ENCODE assay signal across 1 cellular context in the genomic region with DNA sequence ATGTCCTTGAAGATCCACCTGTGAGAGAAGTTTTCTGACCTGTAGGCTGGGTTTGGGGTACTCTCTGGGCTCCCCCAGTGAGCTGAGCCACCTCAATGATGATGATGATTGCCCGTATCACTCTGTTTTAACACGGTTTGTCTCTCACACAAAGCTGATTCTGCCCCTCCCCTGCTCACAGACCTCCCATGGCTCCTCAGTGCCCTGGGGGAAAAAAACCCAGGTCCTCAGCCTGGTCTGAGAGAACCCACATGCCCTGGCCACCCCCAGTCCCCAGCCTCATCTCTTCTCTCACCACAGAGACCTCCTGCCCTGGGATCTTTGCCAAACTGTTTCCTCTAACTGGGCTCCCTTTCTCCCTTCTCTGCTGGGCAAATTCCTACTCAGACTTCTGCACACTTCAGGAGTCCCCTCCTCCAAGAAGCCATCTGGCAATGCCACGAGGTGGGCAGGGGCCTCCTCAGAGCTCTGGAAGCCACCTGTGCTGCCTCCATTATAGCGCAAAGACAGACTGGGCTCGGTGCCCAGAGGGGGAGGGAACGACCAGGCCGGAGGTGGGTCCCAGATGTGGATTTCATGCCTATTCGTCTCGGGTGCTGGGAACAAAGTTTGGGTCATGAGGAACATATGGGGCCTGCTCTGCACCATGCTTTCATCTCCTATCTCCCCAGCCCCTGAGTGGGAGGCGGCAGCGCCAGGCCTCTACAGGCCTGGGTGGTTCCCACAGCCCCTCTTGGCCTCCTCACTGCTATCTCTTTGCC.
TF ChIP-seq lines count a peak whose summit lies in the region.

No MANE protein-coding gene starts in this region.

TF ChIP-seq in GM23338, 12 proteins besides CTCF, POLR2A, EP300 and RAD21:
- no peak for TF ChIP-seq NANOG (IDR thresholded peaks at IDR 0.05; ENCODE audit: borderline replicate concordance)
- TF ChIP-seq, protein P1, sequence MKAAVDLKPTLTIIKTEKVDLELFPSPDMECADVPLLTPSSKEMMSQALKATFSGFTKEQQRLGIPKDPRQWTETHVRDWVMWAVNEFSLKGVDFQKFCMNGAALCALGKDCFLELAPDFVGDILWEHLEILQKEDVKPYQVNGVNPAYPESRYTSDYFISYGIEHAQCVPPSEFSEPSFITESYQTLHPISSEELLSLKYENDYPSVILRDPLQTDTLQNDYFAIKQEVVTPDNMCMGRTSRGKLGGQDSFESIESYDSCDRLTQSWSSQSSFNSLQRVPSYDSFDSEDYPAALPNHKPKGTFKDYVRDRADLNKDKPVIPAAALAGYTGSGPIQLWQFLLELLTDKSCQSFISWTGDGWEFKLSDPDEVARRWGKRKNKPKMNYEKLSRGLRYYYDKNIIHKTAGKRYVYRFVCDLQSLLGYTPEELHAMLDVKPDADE (IDR thresholded peaks at IDR 0.05): no peak
